Comparison of ENCODE assay signal across 26 cellular contexts in genomic region chr7:39295791-39296190, GRCh38.
"Had no signal": no experiment of that assay in that cellular context is flagged by ENCODE, and none has a peak within 500 bp of the region (broad histone marks: within the 10 kb centered on the region; RNA-seq: fewer than 3 reads in every experiment).

No MANE protein-coding gene starts in this region.

- H3K9me3 ChIP-seq: colonic mucosa, esophagus muscularis mucosa, esophagus squamous epithelium, gastrocnemius medialis, gastroesophageal sphincter had no signal

- DNase-seq: colonic mucosa; cortex of kidney; dermis blood vessel endothelial cell; dorsolateral prefrontal cortex; effector CD4-positive, alpha-beta T cell; effector CD8-positive, alpha-beta T cell; effector memory CD4-positive, alpha-beta T cell; effector memory CD8-positive, alpha-beta T cell; endodermal cell; esophagus squamous epithelium; foreskin fibroblast; foreskin keratinocyte; foreskin melanocyte; gastrocnemius medialis; glutamatergic neuron; head of caudate nucleus; heart left ventricle; heart right ventricle had no signal

- H3K4me3 ChIP-seq: colonic mucosa, coronary artery, dorsolateral prefrontal cortex, esophagus muscularis mucosa, esophagus squamous epithelium, gastrocnemius medialis, gastroesophageal sphincter, heart left ventricle, heart right ventricle had no signal

- H3K27ac ChIP-seq: colonic mucosa, coronary artery, dorsolateral prefrontal cortex, epithelial cell of prostate, esophagus muscularis mucosa, esophagus squamous epithelium, foreskin keratinocyte, gastrocnemius medialis, gastroesophageal sphincter, heart left ventricle, heart right ventricle had no signal

- H3K36me3 ChIP-seq: colonic mucosa, esophagus muscularis mucosa, esophagus squamous epithelium, gastrocnemius medialis, gastroesophageal sphincter, heart left ventricle, heart right ventricle had no signal

- H3K4me1 ChIP-seq: colonic mucosa, esophagus squamous epithelium, foreskin keratinocyte, gastrocnemius medialis, gastroesophageal sphincter, heart left ventricle, heart right ventricle had no signal

- FAIRE-seq: colon, endometrium, endothelial cell of umbilical vein, frontal cortex had no signal

- H3K27me3 ChIP-seq: colonic mucosa, dorsolateral prefrontal cortex, esophagus squamous epithelium, foreskin keratinocyte, gastrocnemius medialis had no signal
